15 cellular contexts compared by ENCODE assay signal in the genomic region with DNA sequence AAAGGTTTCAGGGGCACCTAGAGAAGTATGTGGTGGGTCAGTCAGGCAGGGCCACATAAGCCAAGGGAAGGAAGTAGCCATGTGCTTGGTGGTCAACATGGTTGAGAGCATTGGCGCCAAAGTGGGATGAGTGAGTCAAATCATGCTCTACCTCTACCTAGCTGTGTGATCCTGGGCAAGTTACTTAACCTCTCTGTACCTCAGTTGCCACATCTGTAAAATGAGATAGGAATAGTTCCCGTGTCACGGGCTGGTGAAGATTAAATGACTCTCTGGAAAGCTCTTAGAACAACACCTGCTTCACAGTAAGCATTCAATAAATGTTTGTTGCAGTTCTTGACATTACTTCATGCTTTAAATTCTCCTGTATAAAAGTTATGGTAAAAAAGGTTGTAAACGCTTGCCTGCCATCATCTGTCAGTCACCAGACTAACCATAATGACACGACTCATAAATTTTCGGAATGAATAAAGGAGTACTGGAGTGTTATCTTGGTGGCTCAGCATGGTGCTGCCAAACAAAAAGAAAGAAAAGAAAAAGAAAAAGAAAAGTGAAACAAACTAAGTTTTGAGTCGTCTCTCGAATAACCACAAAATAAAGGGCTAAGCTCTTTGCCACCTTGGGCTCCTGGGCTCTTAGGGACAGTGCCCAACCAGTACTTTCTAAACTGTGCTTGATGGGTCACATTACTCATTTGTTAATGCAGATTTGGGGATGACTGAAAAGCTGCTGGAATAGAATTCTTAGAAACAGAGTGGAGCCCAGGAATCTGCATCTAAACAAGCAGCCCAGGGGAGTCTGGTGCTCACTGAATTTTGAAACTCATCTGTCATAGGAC.
DNase-seq lines count a peak whose midpoint lies in the region; ATAC-seq, FAIRE-seq and TF ChIP-seq lines count a peak whose summit lies in the region.
"Had no signal": no experiment of that assay in that cellular context is flagged by ENCODE, and none has a peak within 500 bp of the region (broad histone marks: within the 10 kb centered on the region; RNA-seq: fewer than 3 reads in every experiment).

No MANE protein-coding gene starts in this region.

- H3F3A ChIP-seq in neural progenitor cell (ENCODE audit: low read depth): peaks cover 36% of the 10 kb centered on the region

- peak overlapping the region; percentile 91 for H3K27ac Mint-ChIP-seq in neural progenitor cell

- TF ChIP-seq POLR2A in GM12892 (IDR thresholded peaks at IDR 0.05; ENCODE audit: low read depth, low read length): no peak

- FAIRE-seq in GM12892 (lab: Jason Lieb, UNC): peak; percentile 9

- intact Hi-C loops in left ventricle myocardium superior (cut with micrococcal nuclease): no loop called here

- H3K9me3 Mint-ChIP-seq in neural progenitor cell: peaks cover 4% of the 10 kb centered on the region

- no peaks in the 10 kb centered on the region for H3K9me3 ChIP-seq in neural progenitor cell (ENCODE audit: low read depth)

- TF ChIP-seq CTCF in choroid plexus epithelial cell (conservative IDR thresholded peaks at IDR 0.05; ENCODE audit: low read depth, low read length): no peak
- TF ChIP-seq CTCF in neural progenitor cell (IDR thresholded peaks at IDR 0.05): no peak

- peak overlapping the region; percentile 24 for H3K4me2 ChIP-seq in neural progenitor cell

- peaks cover 4% of the 10 kb centered on the region for H3K27me3 Mint-ChIP-seq in neural progenitor cell (ENCODE audit: insufficient read depth, low read depth)
- H3K27me3 Mint-ChIP-seq: CD4-positive, CD25-positive, alpha-beta regulatory T cell had no signal

- H3K4me1 ChIP-seq in neural progenitor cell: peaks cover 51% of the 10 kb centered on the region

- peaks cover 6% of the 10 kb centered on the region for H4K20me1 ChIP-seq in neural progenitor cell (ENCODE audit: low read depth)

- H3K4me3 Mint-ChIP-seq in neural progenitor cell: no peak overlapping the region
- H3K4me3 Mint-ChIP-seq: CD4-positive, CD25-positive, alpha-beta regulatory T cell had no signal

- no peak overlapping the region for H3K4me3 ChIP-seq in choroid plexus epithelial cell (ENCODE audit: low read depth, low read length)
- no peak overlapping the region for H3K4me3 ChIP-seq in neural progenitor cell

- H3K36me3 Mint-ChIP-seq in neural progenitor cell: peaks cover 14% of the 10 kb centered on the region
- H3K36me3 Mint-ChIP-seq: CD4-positive, CD25-positive, alpha-beta regulatory T cell had no signal

- H3K36me3 ChIP-seq in neural progenitor cell: no peaks in the 10 kb centered on the region

- H3K79me2 ChIP-seq in neural progenitor cell (ENCODE audit: low read depth): peaks cover 43% of the 10 kb centered on the region

- no peak overlapping the region for H2AFZ ChIP-seq in neural progenitor cell (replicated peaks)

- H3K27ac ChIP-seq in neural progenitor cell: peak overlapping the region; percentile 4

- H3K9ac ChIP-seq in neural progenitor cell: no peak overlapping the region

- no peak for DNase-seq in GM12892 (ENCODE audit: insufficient read length)
- DNase-seq in NCI-H187 (lab: John Stamatoyannopoulos, UW): peak; percentile 22 to 23
- peak; percentile 21 for DNase-seq in choroid plexus epithelial cell (ENCODE audit: low read depth)
- DNase-seq in neural progenitor cell (ENCODE audit: low spot score): no peak
- DNase-seq in left ventricle myocardium superior: no peak
- DNase-seq: ACHN; CD4-positive, CD25-positive, alpha-beta regulatory T cell; HCEC 1CT; KBM-7; NCI-H1105; NCI-H1694 treated with DMSO at 0.1 percent for 48 hours; NCI-H510A; RPMI8226 had no signal

- no peak for ATAC-seq in HG03521 (IDR thresholded peaks at IDR 0.05; ENCODE audit: unreplicated experiment)
- ATAC-seq in GM19351 (IDR thresholded peaks at IDR 0.05; ENCODE audit: unreplicated experiment): no peak
- ATAC-seq in left ventricle myocardium superior: no peak

- peaks cover 64% of the 10 kb centered on the region for H3K4me1 Mint-ChIP-seq in neural progenitor cell
- H3K4me1 Mint-ChIP-seq: CD4-positive, CD25-positive, alpha-beta regulatory T cell had no signal

- H3K27me3 ChIP-seq in neural progenitor cell: no peaks in the 10 kb centered on the region

Comparison
In these comparisons a context has a peak if more than half of its experiments do, and no peak if none do; other contexts are left out.
1. DNase-seq: peak in NCI-H187 (2 of 2) and choroid plexus epithelial cell (single experiment); none in GM12892 (single experiment), neural progenitor cell (single experiment) and left ventricle myocardium superior (single experiment).